26 cellular contexts compared by ENCODE assay signal in the genomic region with DNA sequence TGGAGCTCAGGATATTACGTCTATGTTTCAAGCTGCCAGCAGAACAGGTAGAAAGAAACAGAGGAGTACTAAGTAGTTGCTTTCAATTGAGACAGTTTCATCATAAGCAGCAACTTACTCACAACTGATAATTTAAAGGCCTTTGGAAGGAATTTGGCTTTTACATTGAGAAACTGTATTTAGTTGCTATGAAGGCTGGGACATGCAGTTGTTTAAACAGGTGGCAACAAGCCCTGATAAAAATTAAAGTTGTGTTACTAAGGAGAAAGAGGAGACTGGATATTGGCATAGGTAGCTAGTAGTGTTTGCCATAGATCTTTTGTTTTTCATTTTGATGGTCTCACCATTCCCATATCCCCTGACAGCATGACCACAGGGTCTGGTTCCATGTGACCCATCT.
"Had no signal": no experiment of that assay in that cellular context is flagged by ENCODE, and none has a peak within 500 bp of the region (broad histone marks: within the 10 kb centered on the region; RNA-seq: fewer than 3 reads in every experiment).

No MANE protein-coding gene starts in this region.

- H3K4me3 ChIP-seq: breast epithelium, coronary artery, heart left ventricle had no signal

- H3K27ac ChIP-seq: breast epithelium, coronary artery, heart left ventricle, VCaP had no signal

- H3K9me3 ChIP-seq: breast epithelium, heart left ventricle had no signal

- ATAC-seq: activated T-cell treated with anti-CD3 and anti-CD28 coated beads, Interleukin-2, amount 50 U/mL, for 72 hours; effector memory CD8-positive, alpha-beta T cell; esophagus mucosa; heart left ventricle; WTC11 had no signal

- DNase-seq: activated CD4-positive, alpha-beta memory T cell treated with anti-CD3 and anti-CD28 coated beads, Interleukin-2, amount 10 ng/mL, durations not matched to agents 7 days and 5 days; activated CD4-positive, alpha-beta T cell treated with anti-CD3 and anti-CD28 coated beads for 1 hour; activated CD4-positive, alpha-beta T cell treated with anti-CD3 and anti-CD28 coated beads for 4 hours; activated CD4-positive, alpha-beta T cell treated with anti-CD3 and anti-CD28 coated beads, Interleukin-2, amount 10 ng/mL, durations not matched to agents 7 days and 5 days; activated CD4-positive, alpha-beta T cell treated with anti-CD3 and anti-CD28 coated beads, Interleukin-2, amount 50 U/mL, for 4 hours; activated CD8-positive, alpha-beta memory T cell treated with anti-CD3 and anti-CD28 coated beads, Interleukin-2, amount 50 U/mL, for 48 hours; activated gamma-delta T cell treated with Interleukin-2 at 50 U/mL for 16 hours; activated naive CD4-positive, alpha-beta T cell treated with anti-CD3 and anti-CD28 coated beads, Interleukin-2, amount 50 U/mL, for 16 hours; activated naive CD4-positive, alpha-beta T cell treated with Interleukin-2 at 50 U/mL for 16 hours; activated T-cell treated with anti-CD3 and anti-CD28 coated beads for 4 hours; activated T-cell treated with anti-CD3 and anti-CD28 coated beads, Interleukin-2, amount 50 U/mL, for 24 hours; activated T-cell treated with anti-CD3 and anti-CD28 coated beads, Interleukin-2, amount 50 U/mL, for 72 hours; amniotic stem cell; anterior cingulate cortex; dermis blood vessel endothelial cell; effector CD4-positive, alpha-beta T cell; effector memory CD8-positive, alpha-beta T cell; foreskin fibroblast; glutamatergic neuron; heart left ventricle; T-helper 2 cell had no signal

- H3K4me1 ChIP-seq: breast epithelium had no signal

- H3K36me3 ChIP-seq: breast epithelium, heart left ventricle had no signal
